In genomic region chr3:56801597-56802410, GRCh38 we compare ENCODE assay signal across 1 cellular context.
TF ChIP-seq lines count a peak whose summit lies in the region.

Gene ARHGEF3 (minus strand): TSS chr3:56801949. CDS start chr3:56801798, 151 bp downstream.

TF ChIP-seq in K562, 482 proteins besides CTCF, POLR2A, EP300 and RAD21 (continued from another document and continues in another):
- TF ChIP-seq POLR2G (IDR thresholded peaks at IDR 0.05; ENCODE audit: low read depth, low read length) (peak; percentile 38; the same call in 1 of the 2 replicates), ZNF79 (CRISPR knock-in tag; IDR thresholded peaks at IDR 0.05; ENCODE audit: low read depth) (no peak), ELF1 (tag; IDR thresholded peaks at IDR 0.05) (no peak), ARID3A (IDR thresholded peaks at IDR 0.05; ENCODE audit: borderline replicate concordance, low read depth, low read length) (no peak), USF1 (CRISPR knock-in tag; IDR thresholded peaks at IDR 0.05) (peak; percentile 68), CUX1 (CRISPR knock-in tag; IDR thresholded peaks at IDR 0.05) (no peak), SMAD3 (CRISPR knock-in tag; conservative IDR thresholded peaks at IDR 0.05) (no peak), CHAMP1 (IDR thresholded peaks at IDR 0.05) (no peak), RAD51 (IDR thresholded peaks at IDR 0.05; ENCODE audit: borderline replicate concordance, low read depth) (peak; percentile 20; the same call in 1 of the 2 replicates), ZNF639 (CRISPR knock-in tag; conservative IDR thresholded peaks at IDR 0.05 in 1 of 2, IDR thresholded peaks at IDR 0.05 in 1 of 2) (no peak), OTX1 (CRISPR knock-in tag; IDR thresholded peaks at IDR 0.05) (no peak), STAT5B (CRISPR knock-in tag; IDR thresholded peaks at IDR 0.05) (no peak), SIN3A (IDR thresholded peaks at IDR 0.05; ENCODE audit: borderline replicate concordance in 2 of 2, control insufficient read depth in 1 of 2, low read depth in 2 of 2, low read length in 2 of 2) (peak in 1 of 2 experiments; percentile 32; a peak in 1 of 4 replicates), ZBTB33 (CRISPR knock-in tag; IDR thresholded peaks at IDR 0.05) (no peak), GABPB2 (CRISPR knock-in tag; conservative IDR thresholded peaks at IDR 0.05) (no peak), THRA (IDR thresholded peaks at IDR 0.05) (no peak), ZBTB8A (IDR thresholded peaks at IDR 0.05; ENCODE audit: partially characterized antibody) (no peak), ZNF174 (CRISPR knock-in tag; IDR thresholded peaks at IDR 0.05) (no peak), USF2 (CRISPR knock-in tag; IDR thresholded peaks at IDR 0.05) (peak; percentile 55), SREBF1 (IDR thresholded peaks at IDR 0.05; ENCODE audit: borderline replicate concordance, low read depth, low read length) (no peak), BCL6 (CRISPR knock-in tag; IDR thresholded peaks at IDR 0.05) (no peak), POU5F1 (IDR thresholded peaks at IDR 0.05; ENCODE audit: borderline replicate concordance, low read depth, low read length, partially characterized antibody) (no peak), NCOR1 (IDR thresholded peaks at IDR 0.05) (no peak), ZNF212 (CRISPR knock-in tag; IDR thresholded peaks at IDR 0.05) (no peak), EGR1 (conservative IDR thresholded peaks at IDR 0.05) (peak; percentile 33; the same call in 1 of the 2 replicates), NR2C1 (IDR thresholded peaks at IDR 0.05) (no peak), NR2C1 (tag; IDR thresholded peaks at IDR 0.05) (no peak), CHD4 (IDR thresholded peaks at IDR 0.05; ENCODE audit: insufficient read depth, insufficient replicate concordance, low read depth, low read length, poor library complexity, severe bottlenecking) (no peak), CEBPG (CRISPR knock-in tag; IDR thresholded peaks at IDR 0.05) (no peak), CEBPG (tag; conservative IDR thresholded peaks at IDR 0.05 in 1 of 2, IDR thresholded peaks at IDR 0.05 in 1 of 2) (no peak), MYNN (IDR thresholded peaks at IDR 0.05) (no peak), MYNN (CRISPR knock-in tag; IDR thresholded peaks at IDR 0.05) (no peak), ZNF583 (CRISPR knock-in tag; IDR thresholded peaks at IDR 0.05) (no peak), TEAD1 (CRISPR knock-in tag; IDR thresholded peaks at IDR 0.05) (no peak), ETS1 (conservative IDR thresholded peaks at IDR 0.05; ENCODE audit: control insufficient read depth, low read depth, low read length) (0 out of 2 replicates have a peak, but pooled peaks have one; percentile 29), GTF2F1 (IDR thresholded peaks at IDR 0.05; ENCODE audit: low read depth, low read length) (no peak), E2F8 (IDR thresholded peaks at IDR 0.05; ENCODE audit: low read depth, partially characterized antibody) (no peak), ZBTB34 (CRISPR knock-in tag; IDR thresholded peaks at IDR 0.05) (no peak), CREBBP (IDR thresholded peaks at IDR 0.05; ENCODE audit: low read depth, low read length) (no peak)
